Comparison of ENCODE assay signal across 8 cellular contexts in genomic region chr10:97196213-97197029, GRCh38. TPM values are rescaled to one million over a fixed set of nuclear protein-coding genes. Genes with fewer than 3 reads are reported as not detected.
A peak's percentile ranks its signal among the peaks of the same experiment; 100 is the strongest.
DNase-seq lines count a peak whose midpoint lies in the region; ATAC-seq, FAIRE-seq and TF ChIP-seq lines count a peak whose summit lies in the region.

No MANE protein-coding gene starts in this region.

- peaks cover 25% of the 10 kb centered on the region for H3K4me1 Mint-ChIP-seq in activated T-cell treated with anti-CD3 and anti-CD28 coated beads, Interleukin-2, amount 50 U/mL, for 24 hours (ENCODE audit: low read depth)
- peaks cover 11 to 19% of the 10 kb centered on the region in 2 donors for H3K4me1 Mint-ChIP-seq in natural killer cell

- no peak overlapping the region for H3K27ac ChIP-seq in HL-60 (replicated peaks)

- H3K27me3 ChIP-seq in HL-60 (ENCODE audit: insufficient read depth, poor library complexity, severe bottlenecking): peaks cover 42% of the 10 kb centered on the region

- H3K4me3 Mint-ChIP-seq in activated T-cell treated with anti-CD3 and anti-CD28 coated beads, Interleukin-2, amount 50 U/mL, for 24 hours: peak overlapping the region; percentile 74
- peak overlapping the region; percentile 85 for H3K4me3 Mint-ChIP-seq in natural killer cell

- peak; percentile 66 for DNase-seq in GM12891 (ENCODE audit: insufficient read length, low spot score)
- DNase-seq in HL-60 (ENCODE audit: low read depth in 1 of 2, low spot score in 1 of 2): peak; percentile 27 to 62
- peak; percentile 47 for DNase-seq in OCI-M2 (lab: John Stamatoyannopoulos, UW; ENCODE audit: unreplicated experiment)
- peak; percentile 76 for DNase-seq in activated T-cell treated with anti-CD3 and anti-CD28 coated beads, Interleukin-2, amount 50 U/mL, for 24 hours
- DNase-seq in fibroblast of gingiva (ENCODE audit: low read depth): peak; percentile 44
- DNase-seq in natural killer cell: peak; percentile 35
- peak; percentile 29 to 70 (median 56) for DNase-seq in stimulated activated naive CD4-positive, alpha-beta T cell (lab: John Stamatoyannopoulos, UW)
- DNase-seq in dedifferentiated amniotic fluid mesenchymal stem cell (ENCODE audit: extremely low spot score): no peak

- peak; percentile 82 to 88 (median 87) for ATAC-seq in natural killer cell

- H3K36me3 Mint-ChIP-seq in activated T-cell treated with anti-CD3 and anti-CD28 coated beads, Interleukin-2, amount 50 U/mL, for 24 hours (ENCODE audit: low read depth): no peaks in the 10 kb centered on the region
- no peaks in the 10 kb centered on the region for H3K36me3 Mint-ChIP-seq in natural killer cell

- FAIRE-seq in GM12891 (lab: Jason Lieb, UNC): peak; percentile 87

- TF ChIP-seq POLR2A in GM12891 (IDR thresholded peaks at IDR 0.05; ENCODE audit: low read depth, low read length): no peak

- H3K27ac Mint-ChIP-seq in activated T-cell treated with anti-CD3 and anti-CD28 coated beads, Interleukin-2, amount 50 U/mL, for 24 hours: no peak overlapping the region
- no peak overlapping the region for H3K27ac Mint-ChIP-seq in natural killer cell

- peaks cover 25% of the 10 kb centered on the region for H3K27me3 Mint-ChIP-seq in activated T-cell treated with anti-CD3 and anti-CD28 coated beads, Interleukin-2, amount 50 U/mL, for 24 hours
- peaks cover 19 to 20% of the 10 kb centered on the region in 2 donors for H3K27me3 Mint-ChIP-seq in natural killer cell (ENCODE audit: low read depth in 2 of 2)

- TF ChIP-seq CTCF in HL-60 (IDR thresholded peaks at IDR 0.05; ENCODE audit: insufficient read depth, low read length): peak; percentile 89
- TF ChIP-seq CTCF in natural killer cell (IDR thresholded peaks at IDR 0.05): peak; percentile 87

- peak overlapping the region; percentile 42 for H3K4me3 ChIP-seq in HL-60 (replicated peaks; ENCODE audit: insufficient read depth, low read length)

- intact Hi-C loops in natural killer cell (cut with micrococcal nuclease): no loop called here

- H3K9me3 Mint-ChIP-seq in activated T-cell treated with anti-CD3 and anti-CD28 coated beads, Interleukin-2, amount 50 U/mL, for 24 hours: no peaks in the 10 kb centered on the region
- H3K9me3 Mint-ChIP-seq in natural killer cell: no peaks in the 10 kb centered on the region

TF ChIP-seq in GM12891, 5 proteins besides CTCF, POLR2A, EP300 and RAD21:
- TF ChIP-seq POU2F2 (IDR thresholded peaks at IDR 0.05; ENCODE audit: low read depth, low read length) (no peak), PAX5 (IDR thresholded peaks at IDR 0.05; ENCODE audit: insufficient read depth, low read length, severe bottlenecking) (peak; percentile 54)

RNA-seq across cellular contexts. Expression of gene SLIT1, which starts 10.7 kb away (rescaled TPM):
- 0.06 TPM for polyA plus RNA-seq in GM12891 (2012; ENCODE audit: low read depth, missing spikeins)
- total RNA-seq in natural killer cell: 1 to 10 TPM in 2 of 3 donors, under 1 TPM in 1; 0.28 to 1.5 (median 1.1) TPM
